In genomic region chr1:228165372-228166169, GRCh38 we compare ENCODE assay signal across 8 cellular contexts. TPM values are rescaled to one million over a fixed set of nuclear protein-coding genes. Genes with fewer than 3 reads are reported as not detected.
DNase-seq lines count a peak whose midpoint lies in the region; ATAC-seq and TF ChIP-seq lines count a peak whose summit lies in the region.

TSS of gene IBA57 (plus strand) at chr1:228165804. CDS start at chr1:228165817, 13 bp downstream.

- TF ChIP-seq CTCF in AG09309 (IDR thresholded peaks at IDR 0.05; ENCODE audit: control insufficient read depth, insufficient read depth, low read depth, low read length, missing control alignments): peak; percentile 81
- TF ChIP-seq CTCF in activated B cell treated with CpG ODN at 0.5 μM for 24 hours (IDR thresholded peaks at IDR 0.05): no peak

- CTCF ChIA-PET in activated B cell treated with CpG ODN at 0.5 μM for 24 hours (lab: Charles Lee): interaction anchor here (0.5 to 2.7 kb wide), 11 partner anchors 23 to 349 kb away, joined by 3 to 27 read pairs (median 4); partner anchors contain the start of genes GUK1 and WNT3A

- POLR2A ChIA-PET in activated B cell treated with CpG ODN at 0.5 μM for 24 hours (lab: Charles Lee): interaction anchor here (0.6 to 6.0 kb wide), 29 partner anchors 9 to 1944 kb away, joined by 3 to 134 read pairs (median 6); partner anchors contain the start of genes ARF1, GUK1, JMJD4 and MRPL55

- H3K9me3 Mint-ChIP-seq in activated B cell treated with CpG ODN at 0.5 μM for 24 hours: no peaks in the 10 kb centered on the region

- H3K36me3 Mint-ChIP-seq in activated B cell treated with CpG ODN at 0.5 μM for 24 hours (ENCODE audit: low read depth): peaks cover 7% of the 10 kb centered on the region

- peak; percentile 95 for DNase-seq in AG09309 (ENCODE audit: low read depth)
- DNase-seq in NCI-H2227 treated with DMSO at 0.1 percent for 48 hours (lab: John Stamatoyannopoulos, UW): peak; percentile 96
- peak; percentile 100 for DNase-seq in activated B cell treated with CpG ODN at 0.5 μM for 24 hours
- DNase-seq in caudate nucleus (lab: John Stamatoyannopoulos, UW): peak; percentile 80 to 100 (median 99)
- DNase-seq in iris pigment epithelial cell (ENCODE audit: low read depth): peak; percentile 99
- DNase-seq in stimulated activated CD4-positive, alpha-beta T cell treated with anti-CD3 and anti-CD28 coated beads, Interleukin-12 subunit alpha, Interleukin-12 subunit beta, amount 100 ng/mL, for 4 hours: peak; percentile 99

- peak; percentile 84 for ATAC-seq in GM18909 (IDR thresholded peaks at IDR 0.05; ENCODE audit: poor library complexity, unreplicated experiment)
- ATAC-seq in HG03175 (IDR thresholded peaks at IDR 0.05; ENCODE audit: unreplicated experiment): peak; percentile 81
- ATAC-seq in activated B cell treated with CpG ODN at 0.5 μM for 24 hours (ENCODE audit: low read depth): peak; percentile 85

- H3K27ac Mint-ChIP-seq in activated B cell treated with CpG ODN at 0.5 μM for 24 hours: peak within 1 kb of the TSS; percentile 94

- peak within 1 kb of the TSS; percentile 90 for H3K4me3 Mint-ChIP-seq in activated B cell treated with CpG ODN at 0.5 μM for 24 hours

- peaks cover 29% of the 10 kb centered on the region for H3K4me1 Mint-ChIP-seq in activated B cell treated with CpG ODN at 0.5 μM for 24 hours

- peak within 1 kb of the TSS; percentile 99 for H3K27ac ChIP-seq in caudate nucleus (ENCODE audit: low read depth, low read length)

- no peaks in the 10 kb centered on the region for H3K27me3 Mint-ChIP-seq in activated B cell treated with CpG ODN at 0.5 μM for 24 hours

- peak within 1 kb of the TSS; percentile 80 for H3K4me3 ChIP-seq in AG09309 (ENCODE audit: control insufficient read depth, low read depth, low read length)

- intact Hi-C loops in activated B cell treated with CpG ODN at 0.5 μM for 24 hours (cut with micrococcal nuclease): loop anchor here (1.0 to 5.0 kb wide), 16 partner anchors 9 to 1758 kb away; partner anchors contain the start of genes ARF1, C1orf35, COQ8A and GUK1

RNA-seq across cellular contexts. Expression of gene IBA57, which starts in this region (rescaled TPM):
- 10.8 and 14.5 TPM in 2 replicates for total RNA-seq in activated B cell treated with CpG ODN at 0.5 μM for 24 hours

Comparison
In these comparisons a context has a peak if more than half of its experiments do, and no peak if none do; other contexts are left out.
1. Peak in every context shown above with its lines: DNase-seq, ATAC-seq, H3K4me3 ChIP-seq and H3K27ac ChIP-seq.